ENCODE assay signal across 13 cellular contexts in the genomic region with DNA sequence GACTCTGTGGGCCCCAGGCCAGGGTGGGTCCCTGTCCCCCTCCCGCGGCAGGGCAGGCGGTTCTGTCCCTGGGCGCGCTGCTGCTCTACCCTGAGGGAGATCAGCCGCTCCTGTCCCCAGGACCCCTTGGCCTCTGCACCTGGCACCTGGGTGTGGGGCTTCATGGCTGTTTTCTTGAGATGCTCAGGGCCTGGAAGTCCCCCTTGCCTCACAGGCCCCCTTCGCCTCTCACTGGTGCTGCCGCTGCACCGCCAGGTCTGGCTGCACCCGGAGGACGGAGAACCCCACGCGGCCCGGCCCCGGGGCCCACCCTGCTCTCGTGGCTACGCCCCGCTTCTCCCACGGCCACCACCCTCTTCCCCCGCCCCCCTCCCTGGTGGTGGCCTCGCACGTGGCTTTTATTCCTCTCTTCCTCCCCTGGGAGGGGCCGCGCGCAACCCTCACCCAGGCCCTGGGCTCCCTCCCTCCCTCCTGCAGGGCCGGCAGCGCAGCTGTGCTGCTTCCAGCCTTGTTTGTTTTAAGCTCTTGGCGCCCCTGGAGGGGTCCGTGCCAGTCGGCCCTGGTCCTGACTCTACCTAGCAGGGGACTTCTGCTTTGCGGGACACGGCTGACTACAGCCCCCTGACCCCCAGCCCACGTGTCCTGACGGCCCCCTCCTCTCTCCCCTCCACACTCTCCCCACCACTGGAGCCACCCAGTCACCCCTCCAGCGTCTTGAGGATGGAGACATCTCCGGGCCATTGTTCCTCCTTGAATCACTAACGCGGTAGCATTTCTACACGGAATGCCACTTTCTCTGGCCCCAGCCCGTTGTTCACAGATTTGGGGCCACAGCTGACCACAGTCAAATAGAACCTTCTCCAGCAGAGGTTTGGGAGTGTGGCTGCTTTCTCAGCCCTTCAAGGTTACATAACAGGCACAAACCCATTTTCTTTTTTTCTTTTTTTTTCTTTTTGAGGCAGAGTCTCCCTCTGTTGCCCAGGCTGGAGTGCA. TPM values are rescaled to one million over a fixed set of nuclear protein-coding genes. Genes with fewer than 3 reads are reported as not detected.
DNase-seq lines count a peak whose midpoint lies in the region; ATAC-seq and TF ChIP-seq lines count a peak whose summit lies in the region.
"Had no signal": no experiment of that assay in that cellular context is flagged by ENCODE, and none has a peak within 500 bp of the region (broad histone marks: within the 10 kb centered on the region; RNA-seq: fewer than 3 reads in every experiment).

No MANE protein-coding gene starts in this region.

- intact Hi-C loops in left ventricle myocardium superior (cut with micrococcal nuclease): no loop called here
- intact Hi-C loops in sciatic nerve (cut with DNase I): no loop called here

- DNase-seq in NCI-H146 (lab: John Stamatoyannopoulos, UW) (peak; percentile 59), NCI-H146 treated with DMSO at 0.1 percent for 48 hours (lab: John Stamatoyannopoulos, UW; ENCODE audit: unreplicated experiment) (no peak), NB4 (ENCODE audit: low read depth) (peak; percentile 34), left ventricle myocardium superior (peak; percentile 42), sciatic nerve (ENCODE audit: low spot score) (peak; percentile 58), NCI-H748 treated with DMSO at 0.1 percent for 48 hours (lab: John Stamatoyannopoulos, UW) (no peak), COR-L47 (lab: John Stamatoyannopoulos, UW) (no peak)
- DNase-seq: amniotic stem cell, kidney glomerular epithelial cell, NCI-H2081 had no signal

- no peak for TF ChIP-seq POLR2A in NB4 (IDR thresholded peaks at IDR 0.05; ENCODE audit: extremely low read depth, insufficient read length)

- TF ChIP-seq CTCF in NB4 (IDR thresholded peaks at IDR 0.05; ENCODE audit: low read depth, low read length): no peak

- ATAC-seq in left ventricle myocardium superior (peak; percentile 52), sciatic nerve (peak; percentile 73), GM21447 (IDR thresholded peaks at IDR 0.05; ENCODE audit: unreplicated experiment) (no peak)

- H3K4me3 ChIP-seq in NB4 (ENCODE audit: low read depth, low read length): no peak overlapping the region

RNA-seq across cellular contexts. Expression of gene CLDN24, which starts 20.6 kb away (rescaled TPM):
- not detected for total RNA-seq in left ventricle myocardium superior
- not detected for total RNA-seq in sciatic nerve
- total RNA-seq: A172, HT-29 had no signal

RNA-seq across cellular contexts. Expression of gene CLDN22, which starts 22.8 kb away (rescaled TPM):
- total RNA-seq in left ventricle myocardium superior (not detected), sciatic nerve (not detected)
- total RNA-seq: A172, HT-29 had no signal

Comparison
In these comparisons a context has a peak if more than half of its experiments do, and no peak if none do; other contexts are left out.
1. DNase-seq: peak in NCI-H146 (single experiment), NB4 (single experiment), left ventricle myocardium superior (single experiment) and sciatic nerve (single experiment); none in NCI-H146 treated with DMSO at 0.1 percent for 48 hours (single experiment), NCI-H748 treated with DMSO at 0.1 percent for 48 hours (single experiment) and COR-L47 (single experiment).